ENCODE assay signal across 23 cellular contexts in the genomic region with DNA sequence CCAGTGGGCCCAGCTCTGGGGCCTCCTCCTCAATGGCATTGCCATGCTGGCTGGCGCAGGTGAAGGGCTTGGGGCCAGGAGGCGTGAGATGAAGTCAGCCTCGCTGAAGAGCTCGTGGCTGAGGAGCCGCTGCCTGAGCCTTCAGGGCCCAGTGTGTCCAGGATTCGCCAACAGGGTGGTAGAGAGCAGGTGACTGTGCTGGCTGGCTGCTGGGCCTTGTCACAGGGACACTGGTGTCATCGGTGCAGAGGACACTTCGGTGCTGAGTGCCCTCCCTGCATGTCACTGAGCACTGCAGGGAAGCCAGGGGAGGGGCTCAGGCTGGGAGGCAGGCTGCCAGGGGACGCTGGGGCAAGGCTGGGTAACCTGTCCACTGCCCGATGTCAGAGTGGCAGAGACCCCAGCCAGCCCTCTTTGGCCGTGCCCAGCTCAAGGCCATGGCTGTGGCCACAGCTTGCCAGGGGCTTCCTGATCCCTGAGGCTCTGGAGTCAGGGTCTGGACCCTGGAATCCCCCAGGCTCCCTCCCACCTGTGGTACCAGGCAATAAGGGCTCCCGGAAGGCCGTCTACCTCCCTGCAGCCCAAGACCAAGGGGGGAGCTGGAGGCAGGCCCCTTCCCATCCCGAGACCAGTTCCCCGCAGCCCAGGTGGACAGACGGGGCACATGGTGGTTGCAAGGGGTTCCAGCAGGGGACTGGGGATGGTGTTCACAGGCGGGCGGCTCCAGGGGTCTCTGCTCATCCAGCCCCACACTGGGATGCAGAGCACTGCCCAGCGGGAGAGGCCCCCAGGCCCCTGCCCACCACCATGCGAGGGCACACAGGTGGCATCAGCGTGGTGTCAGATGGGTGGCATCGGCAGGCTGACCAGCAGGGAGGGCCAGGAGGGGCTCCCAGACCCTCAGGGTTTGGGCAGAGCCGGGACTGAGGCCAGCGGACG.
DNase-seq lines count a peak whose midpoint lies in the region; ATAC-seq, FAIRE-seq and TF ChIP-seq lines count a peak whose summit lies in the region.
"Had no signal": no experiment of that assay in that cellular context is flagged by ENCODE, and none has a peak within 500 bp of the region (broad histone marks: within the 10 kb centered on the region; RNA-seq: fewer than 3 reads in every experiment).

No MANE protein-coding gene starts in this region.

- WGBS in suprapubic skin: 88% methylated on average over 5 of the region's 25 CpGs

- intact Hi-C loops in Right ventricle myocardium superior (cut with DNase I): no loop called here
- intact Hi-C loops in mucosa of descending colon (cut with DNase I, micrococcal nuclease): no loop called here

- H3K4me3 ChIP-seq in mucosa of descending colon (no peak overlapping the region), suprapubic skin (no peak overlapping the region)
- H3K4me3 ChIP-seq: ascending aorta, colonic mucosa, GM12878, PC-9 had no signal

- peak; percentile 14 for DNase-seq in DMS153 (lab: John Stamatoyannopoulos, UW)
- no peak for DNase-seq in DMS153 treated with DMSO at 0.1 percent for 48 hours (lab: John Stamatoyannopoulos, UW; ENCODE audit: unreplicated experiment)
- DNase-seq in Right ventricle myocardium superior: peak; percentile 70
- DNase-seq in mucosa of descending colon: no peak
- DNase-seq in suprapubic skin (ENCODE audit: low spot score in 2 of 2): no peak
- no peak for DNase-seq in NCI-H345 treated with DMSO at 0.1 percent for 48 hours (lab: John Stamatoyannopoulos, UW; ENCODE audit: unreplicated experiment)
- no peak for DNase-seq in GM12892 (ENCODE audit: insufficient read length)
- DNase-seq: activated CD4-positive, alpha-beta T cell treated with anti-CD3 and anti-CD28 coated beads for 48 hours; activated CD8-positive, alpha-beta memory T cell treated with anti-CD3 and anti-CD28 coated beads, Interleukin-2, amount 50 U/mL, for 4 hours; activated gamma-delta T cell; Calu3; colonic mucosa; foreskin keratinocyte; GF-D8; KBM-7; NCI-H2107; nucleus accumbens; PC-9 had no signal

- no peak for FAIRE-seq in GM12892 (lab: Jason Lieb, UNC)
- FAIRE-seq: GM12878 had no signal

- no peaks in the 10 kb centered on the region for H3K27me3 ChIP-seq in suprapubic skin
- H3K27me3 ChIP-seq: ascending aorta, colonic mucosa, foreskin keratinocyte had no signal

- no peaks in the 10 kb centered on the region for H3K9me3 ChIP-seq in mucosa of descending colon
- no peaks in the 10 kb centered on the region for H3K9me3 ChIP-seq in suprapubic skin
- H3K9me3 ChIP-seq: ascending aorta, colonic mucosa had no signal

- H3K27ac ChIP-seq in suprapubic skin: peak overlapping the region; percentile 81
- H3K27ac ChIP-seq: 22Rv1, ascending aorta, foreskin keratinocyte, PC-9 had no signal

- ATAC-seq in Right ventricle myocardium superior (ENCODE audit: poor library complexity) (peak; percentile 75), mucosa of descending colon (peak; percentile 12), HG02870 (IDR thresholded peaks at IDR 0.05; ENCODE audit: unreplicated experiment) (no peak)
- ATAC-seq: foreskin keratinocyte, GM12878, SK-N-SH treated with all-trans-retinoic acid at 6 μM for 48 hours had no signal

- TF ChIP-seq CTCF in mucosa of descending colon (IDR thresholded peaks at IDR 0.05): no peak
- TF ChIP-seq CTCF in suprapubic skin (IDR thresholded peaks at IDR 0.05): no peak

- H3K4me1 ChIP-seq in mucosa of descending colon (ENCODE audit: low read depth) (no peaks in the 10 kb centered on the region), suprapubic skin (peaks cover 26% of the 10 kb centered on the region)
- H3K4me1 ChIP-seq: ascending aorta, colonic mucosa, foreskin keratinocyte had no signal

- TF ChIP-seq POLR2A in suprapubic skin (IDR thresholded peaks at IDR 0.05) (no peak), GM12892 (IDR thresholded peaks at IDR 0.05; ENCODE audit: low read depth, low read length) (no peak)

- no peaks in the 10 kb centered on the region for H3K36me3 ChIP-seq in mucosa of descending colon (ENCODE audit: low read depth)
- peaks cover 26% of the 10 kb centered on the region for H3K36me3 ChIP-seq in suprapubic skin
- H3K36me3 ChIP-seq: colonic mucosa had no signal

- TF ChIP-seq EP300 in suprapubic skin (IDR thresholded peaks at IDR 0.05): no peak

Comparison
In these comparisons a context has a peak if more than half of its experiments do, and no peak if none do; other contexts are left out.
1. DNase-seq: peak in DMS153 (single experiment) and Right ventricle myocardium superior (single experiment); none in DMS153 treated with DMSO at 0.1 percent for 48 hours (single experiment), mucosa of descending colon (0 of 3), suprapubic skin (0 of 2), NCI-H345 treated with DMSO at 0.1 percent for 48 hours (single experiment) and GM12892 (single experiment).